ENCODE assay signal across 11 cellular contexts in genomic region chr5:141525659-141526058, GRCh38. TPM values are rescaled to one million over a fixed set of nuclear protein-coding genes. Genes with fewer than 3 reads are reported as not detected.
DNase-seq lines count a peak whose midpoint lies in the region; ATAC-seq and TF ChIP-seq lines count a peak whose summit lies in the region.
"Had no signal": no experiment of that assay in that cellular context is flagged by ENCODE, and none has a peak within 500 bp of the region (broad histone marks: within the 10 kb centered on the region; RNA-seq: fewer than 3 reads in every experiment).

No MANE protein-coding gene starts in this region.

- H3K79me2 ChIP-seq in H9 (ENCODE audit: insufficient read depth, low read length), result no peaks in the 10 kb centered on the region

- no peaks in the 10 kb centered on the region for H3K9me3 Mint-ChIP-seq in H9
- H3K9me3 Mint-ChIP-seq in stimulated activated effector memory CD8-positive, alpha-beta T cell treated with anti-CD3 and anti-CD28 coated beads, Interleukin-12 subunit alpha, Interleukin-12 subunit beta, amount 100 ng/mL, for 72 hours, result no peaks in the 10 kb centered on the region
- no peaks in the 10 kb centered on the region for H3K9me3 Mint-ChIP-seq in activated CD4-positive, alpha-beta T cell treated with anti-CD3 and anti-CD28 coated beads, Interleukin-2, amount 10 ng/mL, durations not matched to agents 24 days and 14 days

- H4K5ac ChIP-seq in H9 (ENCODE audit: insufficient read length, low read depth, low read length), result no peak overlapping the region

- no peaks in the 10 kb centered on the region for H3K9me3 ChIP-seq in H9 (ENCODE audit: control insufficient read depth, low read depth, low read length)
- H3K9me3 ChIP-seq in lower lobe of right lung, result no peaks in the 10 kb centered on the region

- H3K9ac ChIP-seq in H9 (ENCODE audit: extremely low read depth, insufficient read length, low read length), result no peak overlapping the region

- H3K27me3 Mint-ChIP-seq in H9 (ENCODE audit: low read depth), result no peaks in the 10 kb centered on the region; the same call in 1 of the 2 replicates
- H3K27me3 Mint-ChIP-seq in activated CD4-positive, alpha-beta T cell treated with anti-CD3 and anti-CD28 coated beads, Interleukin-2, amount 10 ng/mL, durations not matched to agents 24 days and 14 days, result no peaks in the 10 kb centered on the region

- no peak overlapping the region for H2BK12ac ChIP-seq in H9 (ENCODE audit: insufficient read length, low read depth, low read length)

- H3T11ph ChIP-seq in H9 (ENCODE audit: low read length), result no peak overlapping the region

- H3K23ac ChIP-seq in H9 (ENCODE audit: insufficient read length, low read depth, low read length), result no peak overlapping the region

- DNase-seq in H9, result no peak
- no peak for DNase-seq in lower lobe of right lung
- DNase-seq in stimulated activated effector memory CD8-positive, alpha-beta T cell treated with anti-CD3 and anti-CD28 coated beads, Interleukin-12 subunit alpha, Interleukin-12 subunit beta, amount 100 ng/mL, for 72 hours (ENCODE audit: low spot score in 2 of 2), result no peak
- DNase-seq in NCI-H2107 (lab: John Stamatoyannopoulos, UW), result no peak
- DNase-seq in activated CD4-positive, alpha-beta T cell treated with anti-CD3 and anti-CD28 coated beads, Interleukin-2, amount 10 ng/mL, durations not matched to agents 24 days and 14 days, result no peak
- no peak for DNase-seq in DMS53 treated with DMSO at 0.1 percent for 48 hours (lab: John Stamatoyannopoulos, UW; ENCODE audit: unreplicated experiment)
- DNase-seq: NCI-H187 treated with DMSO at 0.1 percent for 48 hours had no signal

- peaks cover 80% of the 10 kb centered on the region for H3K36me3 ChIP-seq in lower lobe of right lung

- no CpG with 5 or more reads among the region's 7 CpGs for WGBS in H9 (ENCODE audit: extremely low coverage, insufficient read length, low lambda C conversion rate)

- no peak overlapping the region for H3K4me2 ChIP-seq in H9 (ENCODE audit: insufficient read depth, insufficient read length, low read length)

- intact Hi-C loops in lower lobe of right lung (cut with DNase I), result no loop called here
- intact Hi-C loops in activated CD4-positive, alpha-beta T cell treated with anti-CD3 and anti-CD28 coated beads, Interleukin-2, amount 10 ng/mL, durations not matched to agents 24 days and 14 days (cut with micrococcal nuclease), result loop anchor here (2.0 kb wide), 3 partner anchors 31 to 113 kb away; partner anchors contain the start of genes PCDHGA10 and PCDHGA11

- H3K4me1 ChIP-seq in H9 (ENCODE audit: insufficient read depth, low read length), result no peaks in the 10 kb centered on the region; the same call in none of the 2 replicates
- peaks cover 66% of the 10 kb centered on the region for H3K4me1 ChIP-seq in lower lobe of right lung

- no peak overlapping the region for H3K27ac ChIP-seq in H9 (ENCODE audit: insufficient read length, low read depth, low read length)
- peak overlapping the region; percentile 60 for H3K27ac ChIP-seq in angular gyrus (ENCODE audit: low read depth, low read length)
- H3K27ac ChIP-seq in lower lobe of right lung, result peak overlapping the region; percentile 72
- H3K27ac ChIP-seq: HL-60 had no signal

- TF ChIP-seq CTCF in H9 (conservative IDR thresholded peaks at IDR 0.05), result no peak
- TF ChIP-seq CTCF in lower lobe of right lung (IDR thresholded peaks at IDR 0.05), result no peak

- H3K14ac ChIP-seq in H9 (ENCODE audit: insufficient read depth, low read length), result no peak overlapping the region

- no peak overlapping the region for H2BK20ac ChIP-seq in H9 (ENCODE audit: low read depth, low read length, poor library complexity, severe bottlenecking)

- H3K4me3 Mint-ChIP-seq in H9, result no peak overlapping the region
- H3K4me3 Mint-ChIP-seq in stimulated activated effector memory CD8-positive, alpha-beta T cell treated with anti-CD3 and anti-CD28 coated beads, Interleukin-12 subunit alpha, Interleukin-12 subunit beta, amount 100 ng/mL, for 72 hours, result no peak overlapping the region
- no peak overlapping the region for H3K4me3 Mint-ChIP-seq in activated CD4-positive, alpha-beta T cell treated with anti-CD3 and anti-CD28 coated beads, Interleukin-2, amount 10 ng/mL, durations not matched to agents 24 days and 14 days

- no peak overlapping the region for H4K8ac ChIP-seq in H9 (replicated peaks; ENCODE audit: insufficient read length, low read depth, low read length)

- no peak overlapping the region for H4K91ac ChIP-seq in H9 (ENCODE audit: insufficient read length, low read depth, low read length)

- no peak overlapping the region for H3K18ac ChIP-seq in H9 (ENCODE audit: insufficient read length, low read depth, low read length)

- peaks cover 16 to 20% of the 10 kb centered on the region in 2 experiments for H3K4me1 Mint-ChIP-seq in H9
- H3K4me1 Mint-ChIP-seq in stimulated activated effector memory CD8-positive, alpha-beta T cell treated with anti-CD3 and anti-CD28 coated beads, Interleukin-12 subunit alpha, Interleukin-12 subunit beta, amount 100 ng/mL, for 72 hours, result peaks cover 40% of the 10 kb centered on the region
- peaks cover 28% of the 10 kb centered on the region for H3K4me1 Mint-ChIP-seq in activated CD4-positive, alpha-beta T cell treated with anti-CD3 and anti-CD28 coated beads, Interleukin-2, amount 10 ng/mL, durations not matched to agents 24 days and 14 days

- no peak for ATAC-seq in lower lobe of right lung
- ATAC-seq in stimulated activated effector memory CD8-positive, alpha-beta T cell treated with anti-CD3 and anti-CD28 coated beads, Interleukin-12 subunit alpha, Interleukin-12 subunit beta, amount 100 ng/mL, for 72 hours, result no peak
- ATAC-seq in HG03196 (IDR thresholded peaks at IDR 0.05; ENCODE audit: unreplicated experiment), result no peak

- H2BK120ac ChIP-seq in H9 (ENCODE audit: low read depth, low read length, poor library complexity, severe bottlenecking), result no peak overlapping the region

- H3K4ac ChIP-seq in H9 (ENCODE audit: low read depth, low read length), result no peak overlapping the region

- H4K20me1 ChIP-seq in H9 (ENCODE audit: control insufficient read depth, insufficient read depth, insufficient read length), result no peaks in the 10 kb centered on the region

- no peak overlapping the region for H2BK5ac ChIP-seq in H9 (ENCODE audit: insufficient read length, low read length)

- no peaks in the 10 kb centered on the region for H3K23me2 ChIP-seq in H9 (ENCODE audit: insufficient read length, low read depth, low read length, poor library complexity, severe bottlenecking)

- H2AFZ ChIP-seq in H9 (ENCODE audit: low read length), result no peak overlapping the region

- peaks cover 34 to 69% (median 60%) of the 10 kb centered on the region in 3 experiments; a peak in 6 of 7 replicates for H3K36me3 Mint-ChIP-seq in H9 (ENCODE audit: insufficient read depth in 1 of 3, low read depth in 3 of 3)
- no peaks in the 10 kb centered on the region for H3K36me3 Mint-ChIP-seq in stimulated activated effector memory CD8-positive, alpha-beta T cell treated with anti-CD3 and anti-CD28 coated beads, Interleukin-12 subunit alpha, Interleukin-12 subunit beta, amount 100 ng/mL, for 72 hours
- peaks cover 71% of the 10 kb centered on the region for H3K36me3 Mint-ChIP-seq in activated CD4-positive, alpha-beta T cell treated with anti-CD3 and anti-CD28 coated beads, Interleukin-2, amount 10 ng/mL, durations not matched to agents 24 days and 14 days (ENCODE audit: low read depth)

- H3K27me3 ChIP-seq in H9 (ENCODE audit: insufficient read depth, low read length) (no peaks in the 10 kb centered on the region), lower lobe of right lung (ENCODE audit: low read depth) (no peaks in the 10 kb centered on the region)

- peak overlapping the region in 2 of 3 experiments; percentile 7 to 82; a peak in 4 of 7 replicates for H3K27ac Mint-ChIP-seq in H9
- peak overlapping the region; percentile 27 for H3K27ac Mint-ChIP-seq in stimulated activated effector memory CD8-positive, alpha-beta T cell treated with anti-CD3 and anti-CD28 coated beads, Interleukin-12 subunit alpha, Interleukin-12 subunit beta, amount 100 ng/mL, for 72 hours
- H3K27ac Mint-ChIP-seq in activated CD4-positive, alpha-beta T cell treated with anti-CD3 and anti-CD28 coated beads, Interleukin-2, amount 10 ng/mL, durations not matched to agents 24 days and 14 days, result no peak overlapping the region

- no peak overlapping the region for H2AK5ac ChIP-seq in H9 (ENCODE audit: insufficient read length, low read length)

- no peak overlapping the region for H3K4me3 ChIP-seq in lower lobe of right lung

- H3K79me1 ChIP-seq in H9 (ENCODE audit: insufficient read depth, low read depth, low read length, poor library complexity, severe bottlenecking), result peaks cover 2% of the 10 kb centered on the region

- no peak overlapping the region for H3K56ac ChIP-seq in H9 (ENCODE audit: insufficient read length, low read depth, low read length)

- no peak overlapping the region for H2BK15ac ChIP-seq in H9 (ENCODE audit: low read depth, low read length)

RNA-seq across cellular contexts. Expression of gene PCDHGC5, which starts 36.8 kb away (rescaled TPM):
- total RNA-seq in H9 (2021) (0.57 and 0.66 TPM in 2 replicates), lower lobe of right lung (1.8 TPM)
- total RNA-seq in activated CD4-positive, alpha-beta T cell treated with anti-CD3 and anti-CD28 coated beads, Interleukin-2, amount 10 ng/mL, durations not matched to agents 24 days and 14 days, result not detected in 2 replicates
- total RNA-seq: mononuclear cell had no signal

RNA-seq across cellular contexts. Expression of gene PCDHGC4, which starts 40.8 kb away (rescaled TPM):
- total RNA-seq in H9 (2021), result 4.0 and 4.3 TPM in 2 replicates
- total RNA-seq in lower lobe of right lung, result 1.5 TPM
- total RNA-seq in activated CD4-positive, alpha-beta T cell treated with anti-CD3 and anti-CD28 coated beads, Interleukin-2, amount 10 ng/mL, durations not matched to agents 24 days and 14 days, result not detected in 2 replicates

RNA-seq across cellular contexts. Expression of gene PCDHGC3, which starts 49.9 kb away (rescaled TPM):
- 19.8 and 22.6 TPM in 2 replicates for total RNA-seq in H9 (2021)
- total RNA-seq in lower lobe of right lung, result 82.4 TPM
- total RNA-seq in activated CD4-positive, alpha-beta T cell treated with anti-CD3 and anti-CD28 coated beads, Interleukin-2, amount 10 ng/mL, durations not matched to agents 24 days and 14 days, result 0.24 and 0.58 TPM in 2 replicates

Comparison
In these comparisons a context has a peak if more than half of its experiments do, and no peak if none do; other contexts are left out.
1. RNA of gene PCDHGC3, which starts 49.9 kb away (total RNA-seq): 82.4 TPM in lower lobe of right lung (single experiment) and 19.8 to 22.6 TPM in H9; 0.24 to 0.58 TPM in activated CD4-positive, alpha-beta T cell treated with anti-CD3 and anti-CD28 coated beads, Interleukin-2, amount 10 ng/mL, durations not matched to agents 24 days and 14 days; every median in the first group is over 10 times any median in the second.